8 cellular contexts compared by ENCODE assay signal in the genomic region with DNA sequence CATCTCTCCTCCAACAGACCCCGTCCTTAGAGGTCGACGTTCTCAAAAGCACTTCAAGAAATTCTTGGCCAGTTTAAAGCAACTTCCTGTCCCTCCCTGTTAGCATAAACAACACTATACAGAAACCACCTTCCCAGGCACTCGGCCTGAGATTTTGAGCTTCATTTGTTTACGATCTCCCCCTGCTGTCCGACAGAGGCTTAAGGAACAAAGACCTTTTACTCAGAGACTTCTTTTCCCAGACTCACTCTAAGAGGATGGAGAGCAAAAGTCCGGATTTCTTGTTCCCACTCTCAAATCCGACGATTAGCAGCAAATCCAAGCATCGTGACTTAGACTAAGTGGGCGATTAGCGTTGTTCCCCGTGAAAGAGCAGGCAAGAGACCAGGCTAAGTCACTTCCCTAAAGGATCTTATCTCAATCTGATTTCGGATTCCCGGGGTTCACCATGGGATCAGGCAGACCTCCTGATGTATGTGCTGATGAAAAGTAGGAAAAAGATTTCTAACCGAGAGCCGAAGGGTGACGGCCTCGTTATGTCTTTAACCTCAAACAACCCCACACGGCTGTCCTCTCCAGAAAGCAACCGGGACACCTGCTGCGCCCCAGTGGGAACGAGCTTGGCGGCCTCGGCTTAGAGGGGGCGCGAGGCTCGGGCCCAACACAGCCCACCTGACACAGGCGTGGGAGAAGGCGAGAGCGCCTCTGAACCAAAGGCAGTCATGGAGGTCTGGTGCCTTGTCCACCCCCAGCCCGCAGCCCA. TPM values are rescaled to one million over a fixed set of nuclear protein-coding genes. Genes with fewer than 3 reads are reported as not detected.
DNase-seq lines count a peak whose midpoint lies in the region; ATAC-seq and TF ChIP-seq lines count a peak whose summit lies in the region.

No MANE protein-coding gene starts in this region.

- DNase-seq in SIG-M5 treated with dmso at 0.1 percent for 504 hours (lab: John Stamatoyannopoulos, UW; ENCODE audit: unreplicated experiment) (peak; percentile 78), SIG-M5 (lab: John Stamatoyannopoulos, UW) (no peak), HK-2 (ENCODE audit: unreplicated experiment) (peak; percentile 61), RPMI7951 (ENCODE audit: low read depth) (peak; percentile 81), NCI-H1048 (lab: John Stamatoyannopoulos, UW) (no peak)
- DNase-seq in activated naive CD4-positive, alpha-beta T cell treated with anti-CD3 and anti-CD28 coated beads, Interleukin-2, amount 50 U/mL, for 16 hours = peak; percentile 31

- TF ChIP-seq POLR2A in gastroesophageal sphincter (IDR thresholded peaks at IDR 0.05) = no peak

- H3K36me3 ChIP-seq in gastroesophageal sphincter (peaks cover 0 to 58% of the 10 kb centered on the region in 2 donors), neutrophil (peaks cover 58% of the 10 kb centered on the region)

- WGBS in gastroesophageal sphincter (ENCODE audit: low coverage in 1 of 2), 2 donors = 0 to 1% methylated on average over 7 to 20 of the region's 32 CpGs

- H3K27me3 ChIP-seq in gastroesophageal sphincter = no peaks in the 10 kb centered on the region
- no peaks in the 10 kb centered on the region for H3K27me3 ChIP-seq in neutrophil

- ATAC-seq in gastroesophageal sphincter = peak; percentile 34

- H3K27ac ChIP-seq in gastroesophageal sphincter (peak overlapping the region; percentile 93 to 99 (median 96)), neutrophil (peak overlapping the region; percentile 98)

- H3K9me3 ChIP-seq in gastroesophageal sphincter = no peaks in the 10 kb centered on the region
- no peaks in the 10 kb centered on the region for H3K9me3 ChIP-seq in neutrophil

- no peak for TF ChIP-seq EP300 in gastroesophageal sphincter (IDR thresholded peaks at IDR 0.05)

- H3K4me1 ChIP-seq in gastroesophageal sphincter (peaks cover 9 to 62% (median 37%) of the 10 kb centered on the region in 3 donors), neutrophil (ENCODE audit: control insufficient read depth in 1 of 2, insufficient read depth in 1 of 2, low read depth in 1 of 2, low read length in 1 of 2) (peaks cover 22 to 26% of the 10 kb centered on the region in 2 experiments)

- H3K4me3 ChIP-seq in gastroesophageal sphincter (peak overlapping the region; percentile 91 to 96), neutrophil (ENCODE audit: low read depth in 1 of 2, low read length in 1 of 2) (peak overlapping the region; percentile 89 to 99)

- peak in 3 of 4 experiments; percentile 74 to 88 (median 82) for TF ChIP-seq CTCF in gastroesophageal sphincter (IDR thresholded peaks at IDR 0.05)
- no peak for TF ChIP-seq CTCF in neutrophil (IDR thresholded peaks at IDR 0.05)

RNA-seq across cellular contexts. Expression of a gene that starts 0.6 kb away (rescaled TPM):
- 20.9 and 22.1 TPM in 2 replicates for total RNA-seq in RPMI7951 (2014; rRNA removed; shearing (Covaris generic))
- total RNA-seq in gastroesophageal sphincter = 10 to 100 TPM; 59.6 to 76.0 (median 73.1) TPM

RNA-seq across cellular contexts. Expression of a gene that starts 23.3 kb away (rescaled TPM):
- 58.2 and 62.9 TPM in 2 replicates for total RNA-seq in RPMI7951 (2014; rRNA removed; shearing (Covaris generic))
- total RNA-seq in gastroesophageal sphincter = 100 to 1,000 TPM; 215 to 461 (median 287) TPM

RNA-seq across cellular contexts. Expression of a gene that starts 46.8 kb away (rescaled TPM):
- total RNA-seq in RPMI7951 (2014; rRNA removed; shearing (Covaris generic)) = 11.4 and 13.6 TPM in 2 replicates
- total RNA-seq in gastroesophageal sphincter = 10 to 100 TPM; 40.8 to 61.1 (median 45.5) TPM

RNA-seq across cellular contexts. Expression of a gene that starts 59.8 kb away (rescaled TPM):
- 62.6 and 67.6 TPM in 2 replicates for total RNA-seq in RPMI7951 (2014; rRNA removed; shearing (Covaris generic))
- 10 to 100 TPM; 72.7 to 98.4 (median 77.2) TPM for total RNA-seq in gastroesophageal sphincter

Comparison
In these comparisons a context has a peak if more than half of its experiments do, and no peak if none do; other contexts are left out.
1. DNase-seq: peak in SIG-M5 treated with dmso at 0.1 percent for 504 hours (single experiment), HK-2 (single experiment), RPMI7951 (single experiment) and activated naive CD4-positive, alpha-beta T cell treated with anti-CD3 and anti-CD28 coated beads, Interleukin-2, amount 50 U/mL, for 16 hours (single experiment); none in SIG-M5 (single experiment) and NCI-H1048 (single experiment).